Comparison of ENCODE assay signal across 1 cellular context in the genomic region with DNA sequence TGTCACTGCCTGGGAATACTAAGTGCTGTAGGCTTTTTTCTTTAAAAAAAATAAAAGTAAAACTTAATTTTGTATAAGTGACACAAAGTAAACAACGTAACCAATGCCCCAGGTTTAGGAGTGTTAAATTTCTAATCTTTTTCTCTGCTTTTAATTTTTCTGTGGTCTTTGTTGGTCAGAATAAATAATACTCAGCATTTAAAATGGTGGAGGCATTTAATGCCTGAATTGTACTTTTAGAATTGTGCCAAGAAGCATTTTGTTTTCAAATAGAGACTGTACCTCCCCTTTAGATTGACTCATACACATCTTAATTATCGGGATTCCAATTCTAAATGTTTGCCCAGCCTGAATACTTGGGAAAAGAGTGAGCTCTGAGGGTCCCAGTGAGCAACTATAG.
TF ChIP-seq lines count a peak whose summit lies in the region.

No MANE protein-coding gene starts in this region.

TF ChIP-seq in HepG2, 621 proteins besides CTCF, POLR2A, EP300 and RAD21 (continued from another document):
- TF ChIP-seq MYNN (CRISPR knock-in tag; IDR thresholded peaks at IDR 0.05; ENCODE audit: low read depth) (no peak), ATRX (CRISPR knock-in tag; IDR thresholded peaks at IDR 0.05; ENCODE audit: borderline replicate concordance) (no peak), HOXA9 (CRISPR knock-in tag; IDR thresholded peaks at IDR 0.05; ENCODE audit: borderline replicate concordance) (no peak), SRSF4 (IDR thresholded peaks at IDR 0.05; ENCODE audit: low read depth, low read length, poor library complexity, severe bottlenecking) (no peak), PAWR (CRISPR knock-in tag; IDR thresholded peaks at IDR 0.05; ENCODE audit: borderline replicate concordance) (no peak), ZBTB42 (CRISPR knock-in tag; IDR thresholded peaks at IDR 0.05) (no peak), BRD4 (CRISPR knock-in tag; IDR thresholded peaks at IDR 0.05) (no peak), FOXP1 (IDR thresholded peaks at IDR 0.05) (no peak), FOXP1 (CRISPR knock-in tag; IDR thresholded peaks at IDR 0.05) (no peak)
- TF ChIP-seq, protein P1, sequence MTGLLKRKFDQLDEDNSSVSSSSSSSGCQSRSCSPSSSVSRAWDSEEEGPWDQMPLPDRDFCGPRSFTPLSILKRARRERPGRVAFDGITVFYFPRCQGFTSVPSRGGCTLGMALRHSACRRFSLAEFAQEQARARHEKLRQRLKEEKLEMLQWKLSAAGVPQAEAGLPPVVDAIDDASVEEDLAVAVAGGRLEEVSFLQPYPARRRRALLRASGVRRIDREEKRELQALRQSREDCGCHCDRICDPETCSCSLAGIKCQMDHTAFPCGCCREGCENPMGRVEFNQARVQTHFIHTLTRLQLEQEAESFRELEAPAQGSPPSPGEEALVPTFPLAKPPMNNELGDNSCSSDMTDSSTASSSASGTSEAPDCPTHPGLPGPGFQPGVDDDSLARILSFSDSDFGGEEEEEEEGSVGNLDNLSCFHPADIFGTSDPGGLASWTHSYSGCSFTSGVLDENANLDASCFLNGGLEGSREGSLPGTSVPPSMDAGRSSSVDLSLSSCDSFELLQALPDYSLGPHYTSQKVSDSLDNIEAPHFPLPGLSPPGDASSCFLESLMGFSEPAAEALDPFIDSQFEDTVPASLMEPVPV (CRISPR knock-in tag; IDR thresholded peaks at IDR 0.05): no peak
- TF ChIP-seq, protein P2, sequence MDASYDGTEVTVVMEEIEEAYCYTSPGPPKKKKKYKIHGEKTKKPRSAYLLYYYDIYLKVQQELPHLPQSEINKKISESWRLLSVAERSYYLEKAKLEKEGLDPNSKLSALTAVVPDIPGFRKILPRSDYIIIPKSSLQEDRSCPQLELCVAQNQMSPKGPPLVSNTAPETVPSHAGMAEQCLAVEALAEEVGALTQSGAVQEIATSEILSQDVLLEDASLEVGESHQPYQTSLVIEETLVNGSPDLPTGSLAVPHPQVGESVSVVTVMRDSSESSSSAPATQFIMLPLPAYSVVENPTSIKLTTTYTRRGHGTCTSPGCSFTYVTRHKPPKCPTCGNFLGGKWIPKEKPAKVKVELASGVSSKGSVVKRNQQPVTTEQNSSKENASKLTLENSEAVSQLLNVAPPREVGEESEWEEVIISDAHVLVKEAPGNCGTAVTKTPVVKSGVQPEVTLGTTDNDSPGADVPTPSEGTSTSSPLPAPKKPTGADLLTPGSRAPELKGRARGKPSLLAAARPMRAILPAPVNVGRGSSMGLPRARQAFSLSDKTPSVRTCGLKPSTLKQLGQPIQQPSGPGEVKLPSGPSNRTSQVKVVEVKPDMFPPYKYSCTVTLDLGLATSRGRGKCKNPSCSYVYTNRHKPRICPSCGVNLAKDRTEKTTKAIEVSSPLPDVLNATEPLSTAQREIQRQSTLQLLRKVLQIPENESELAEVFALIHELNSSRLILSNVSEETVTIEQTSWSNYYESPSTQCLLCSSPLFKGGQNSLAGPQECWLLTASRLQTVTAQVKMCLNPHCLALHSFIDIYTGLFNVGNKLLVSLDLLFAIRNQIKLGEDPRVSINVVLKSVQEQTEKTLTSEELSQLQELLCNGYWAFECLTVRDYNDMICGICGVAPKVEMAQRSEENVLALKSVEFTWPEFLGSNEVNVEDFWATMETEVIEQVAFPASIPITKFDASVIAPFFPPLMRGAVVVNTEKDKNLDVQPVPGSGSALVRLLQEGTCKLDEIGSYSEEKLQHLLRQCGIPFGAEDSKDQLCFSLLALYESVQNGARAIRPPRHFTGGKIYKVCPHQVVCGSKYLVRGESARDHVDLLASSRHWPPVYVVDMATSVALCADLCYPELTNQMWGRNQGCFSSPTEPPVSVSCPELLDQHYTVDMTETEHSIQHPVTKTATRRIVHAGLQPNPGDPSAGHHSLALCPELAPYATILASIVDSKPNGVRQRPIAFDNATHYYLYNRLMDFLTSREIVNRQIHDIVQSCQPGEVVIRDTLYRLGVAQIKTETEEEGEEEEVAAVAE (CRISPR knock-in tag; IDR thresholded peaks at IDR 0.05; ENCODE audit: borderline replicate concordance): no peak
- TF ChIP-seq, protein P3, sequence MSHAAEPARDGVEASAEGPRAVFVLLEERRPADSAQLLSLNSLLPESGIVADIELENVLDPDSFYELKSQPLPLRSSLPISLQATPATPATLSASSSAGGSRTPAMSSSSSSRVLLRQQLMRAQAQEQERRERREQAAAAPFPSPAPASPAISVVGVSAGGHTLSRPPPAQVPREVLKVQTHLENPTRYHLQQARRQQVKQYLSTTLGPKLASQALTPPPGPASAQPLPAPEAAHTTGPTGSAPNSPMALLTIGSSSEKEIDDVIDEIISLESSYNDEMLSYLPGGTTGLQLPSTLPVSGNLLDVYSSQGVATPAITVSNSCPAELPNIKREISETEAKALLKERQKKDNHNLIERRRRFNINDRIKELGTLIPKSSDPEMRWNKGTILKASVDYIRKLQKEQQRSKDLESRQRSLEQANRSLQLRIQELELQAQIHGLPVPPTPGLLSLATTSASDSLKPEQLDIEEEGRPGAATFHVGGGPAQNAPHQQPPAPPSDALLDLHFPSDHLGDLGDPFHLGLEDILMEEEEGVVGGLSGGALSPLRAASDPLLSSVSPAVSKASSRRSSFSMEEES (CRISPR knock-in tag; IDR thresholded peaks at IDR 0.05): no peak
- TF ChIP-seq, protein P4, sequence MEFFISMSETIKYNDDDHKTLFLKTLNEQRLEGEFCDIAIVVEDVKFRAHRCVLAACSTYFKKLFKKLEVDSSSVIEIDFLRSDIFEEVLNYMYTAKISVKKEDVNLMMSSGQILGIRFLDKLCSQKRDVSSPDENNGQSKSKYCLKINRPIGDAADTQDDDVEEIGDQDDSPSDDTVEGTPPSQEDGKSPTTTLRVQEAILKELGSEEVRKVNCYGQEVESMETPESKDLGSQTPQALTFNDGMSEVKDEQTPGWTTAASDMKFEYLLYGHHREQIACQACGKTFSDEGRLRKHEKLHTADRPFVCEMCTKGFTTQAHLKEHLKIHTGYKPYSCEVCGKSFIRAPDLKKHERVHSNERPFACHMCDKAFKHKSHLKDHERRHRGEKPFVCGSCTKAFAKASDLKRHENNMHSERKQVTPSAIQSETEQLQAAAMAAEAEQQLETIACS (CRISPR knock-in tag; IDR thresholded peaks at IDR 0.05): no peak
- TF ChIP-seq, protein P5, sequence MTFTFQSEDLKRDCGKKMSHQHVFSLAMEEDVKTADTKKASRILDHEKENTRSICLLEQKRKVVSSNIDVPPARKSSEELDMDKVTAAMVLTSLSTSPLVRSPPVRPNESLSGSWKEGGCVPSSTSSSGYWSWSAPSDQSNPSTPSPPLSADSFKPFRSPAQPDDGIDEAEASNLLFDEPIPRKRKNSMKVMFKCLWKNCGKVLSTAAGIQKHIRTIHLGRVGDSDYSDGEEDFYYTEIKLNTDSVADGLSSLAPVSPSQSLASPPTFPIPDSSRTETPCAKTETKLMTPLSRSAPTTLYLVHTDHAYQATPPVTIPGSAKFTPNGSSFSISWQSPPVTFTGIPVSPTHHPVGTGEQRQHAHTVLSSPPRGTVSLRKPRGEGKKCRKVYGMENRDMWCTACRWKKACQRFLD (CRISPR knock-in tag; IDR thresholded peaks at IDR 0.05; ENCODE audit: borderline replicate concordance): no peak
- TF ChIP-seq, protein P6, sequence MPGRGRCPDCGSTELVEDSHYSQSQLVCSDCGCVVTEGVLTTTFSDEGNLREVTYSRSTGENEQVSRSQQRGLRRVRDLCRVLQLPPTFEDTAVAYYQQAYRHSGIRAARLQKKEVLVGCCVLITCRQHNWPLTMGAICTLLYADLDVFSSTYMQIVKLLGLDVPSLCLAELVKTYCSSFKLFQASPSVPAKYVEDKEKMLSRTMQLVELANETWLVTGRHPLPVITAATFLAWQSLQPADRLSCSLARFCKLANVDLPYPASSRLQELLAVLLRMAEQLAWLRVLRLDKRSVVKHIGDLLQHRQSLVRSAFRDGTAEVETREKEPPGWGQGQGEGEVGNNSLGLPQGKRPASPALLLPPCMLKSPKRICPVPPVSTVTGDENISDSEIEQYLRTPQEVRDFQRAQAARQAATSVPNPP (CRISPR knock-in tag; IDR thresholded peaks at IDR 0.05): no peak
